ENCODE assay signal across 1 cellular context in genomic region chr12:75709474-75709873, GRCh38.
TF ChIP-seq lines count a peak whose summit lies in the region.

No MANE protein-coding gene starts in this region.

TF ChIP-seq in HCT116, 20 proteins besides CTCF, POLR2A, EP300 and RAD21 (continued from another document):
- TF ChIP-seq SP1 (IDR thresholded peaks at IDR 0.05; ENCODE audit: low read depth) (peak; percentile 34), TCF7L2 (IDR thresholded peaks at IDR 0.05; ENCODE audit: borderline replicate concordance, extremely low read depth, insufficient read depth, insufficient read length) (peak; percentile 93)
